ENCODE assay signal across 27 cellular contexts in genomic region chr18:27366151-27366550, GRCh38.
"Had no signal": no experiment of that assay in that cellular context is flagged by ENCODE, and none has a peak within 500 bp of the region (broad histone marks: within the 10 kb centered on the region; RNA-seq: fewer than 3 reads in every experiment).

No MANE protein-coding gene starts in this region.

- H3K27me3 ChIP-seq: adrenal gland, ascending aorta, breast epithelium, esophagus muscularis mucosa, gastrocnemius medialis had no signal

- H3K4me3 ChIP-seq: adrenal gland, ascending aorta, breast epithelium, coronary artery, dorsolateral prefrontal cortex, esophagus muscularis mucosa, gastrocnemius medialis had no signal

- ATAC-seq: activated CD4-positive, alpha-beta T cell treated with anti-CD3 and anti-CD28 coated beads for 36 hours; activated CD8-positive, alpha-beta memory T cell treated with anti-CD3 and anti-CD28 coated beads, Interleukin-2, amount 10 ng/mL, durations not matched to agents 7 days and 5 days; activated CD8-positive, alpha-beta T cell treated with anti-CD3 and anti-CD28 coated beads, Interleukin-2, amount 10 ng/mL, durations not matched to agents 7 days and 5 days; activated naive CD8-positive, alpha-beta T cell treated with anti-CD3 and anti-CD28 coated beads, Interleukin-2, amount 50 U/mL, for 24 hours; foreskin keratinocyte; gastrocnemius medialis had no signal

- H3K27ac ChIP-seq: adrenal gland, ascending aorta, breast epithelium, coronary artery, dorsolateral prefrontal cortex, esophagus muscularis mucosa, foreskin keratinocyte, gastrocnemius medialis had no signal

- H3K4me1 ChIP-seq: adrenal gland, ascending aorta, breast epithelium, esophagus muscularis mucosa, foreskin keratinocyte, gastrocnemius medialis had no signal

- H3K9me3 ChIP-seq: adrenal gland, ascending aorta, breast epithelium, esophagus muscularis mucosa, gastrocnemius medialis had no signal

- DNase-seq: activated CD4-positive, alpha-beta memory T cell treated with anti-CD3 and anti-CD28 coated beads for 36 hours; activated CD4-positive, alpha-beta T cell treated with anti-CD3 and anti-CD28 coated beads for 36 hours; activated CD4-positive, alpha-beta T cell treated with anti-CD3 and anti-CD28 coated beads, Interleukin-2, amount 10 ng/mL, durations not matched to agents 24 days and 14 days; activated CD4-positive, CD25-positive, alpha-beta regulatory T cell; activated CD4-positive, CD25-positive, alpha-beta regulatory T cell treated with anti-CD3 and anti-CD28 coated beads, Interleukin-2, amount 50 U/mL, for 72 hours; activated CD8-positive, alpha-beta memory T cell treated with anti-CD3 and anti-CD28 coated beads, Interleukin-2, amount 10 ng/mL, durations not matched to agents 7 days and 5 days; activated CD8-positive, alpha-beta memory T cell treated with anti-CD3 and anti-CD28 coated beads, Interleukin-2, amount 50 U/mL, for 4 hours; activated CD8-positive, alpha-beta T cell treated with anti-CD3 and anti-CD28 coated beads, Interleukin-2, amount 10 ng/mL, durations not matched to agents 7 days and 5 days; activated effector memory CD4-positive, alpha-beta T cell treated with anti-CD3 and anti-CD28 coated beads, Interleukin-2, amount 50 U/mL, for 16 hours; activated naive CD4-positive, alpha-beta T cell treated with anti-CD3 and anti-CD28 coated beads for 36 hours; activated naive CD8-positive, alpha-beta T cell treated with anti-CD3 and anti-CD28 coated beads for 36 hours; activated naive CD8-positive, alpha-beta T cell treated with anti-CD3 and anti-CD28 coated beads, Interleukin-2, amount 50 U/mL, for 24 hours; activated T-cell treated with anti-CD3 and anti-CD28 coated beads, Interleukin-2, amount 50 U/mL, for 1 hour; activated T-cell treated with anti-CD3 and anti-CD28 coated beads, Interleukin-2, amount 50 U/mL, for 48 hours; adrenal gland; dorsolateral prefrontal cortex; effector memory CD4-positive, alpha-beta T cell; endodermal cell; erythroblast; foreskin keratinocyte; gastrocnemius medialis; glutamatergic neuron; T-helper 2 cell had no signal

- H3K36me3 ChIP-seq: adrenal gland, ascending aorta, breast epithelium, esophagus muscularis mucosa, gastrocnemius medialis had no signal
